Comparison of ENCODE assay signal across 11 cellular contexts in genomic region chr16:73066321-73066926, GRCh38. TPM values are rescaled to one million over a fixed set of nuclear protein-coding genes. Genes with fewer than 3 reads are reported as not detected.
A peak's percentile ranks its signal among the peaks of the same experiment; 100 is the strongest.
DNase-seq lines count a peak whose midpoint lies in the region; ATAC-seq, FAIRE-seq and TF ChIP-seq lines count a peak whose summit lies in the region.
"Had no signal": no experiment of that assay in that cellular context is flagged by ENCODE, and none has a peak within 500 bp of the region (broad histone marks: within the 10 kb centered on the region; RNA-seq: fewer than 3 reads in every experiment).

No MANE protein-coding gene starts in this region.

- H3K27me3 Mint-ChIP-seq in dendritic cell treated with granulocyte-macrophage colony-stimulating factor and Interleukin-4, amounts not matched to agents 40 ng/mL and 50 ng/mL, for 4 days: peaks cover 55% of the 10 kb centered on the region
- H3K27me3 Mint-ChIP-seq in stimulated activated naive B cell treated with anti-CD40 and anti-IgM and Interleukin-4, amounts not matched to agents 10 μg/mL and 1 μg/mL and 100 μg/mL, for 72 hours: peaks cover 76 to 96% of the 10 kb centered on the region in 2 donors

- H3K36me3 ChIP-seq in H7 (replicated peaks; ENCODE audit: control insufficient read depth, insufficient read depth, low read length): no peaks in the 10 kb centered on the region
- no peaks in the 10 kb centered on the region for H3K36me3 ChIP-seq in lung (ENCODE audit: control insufficient read depth in 2 of 2, insufficient read depth in 2 of 2, low read length in 2 of 2)

- peaks cover 91% of the 10 kb centered on the region for H3K4me1 Mint-ChIP-seq in dendritic cell treated with granulocyte-macrophage colony-stimulating factor and Interleukin-4, amounts not matched to agents 40 ng/mL and 50 ng/mL, for 4 days (ENCODE audit: low read depth)
- peaks cover 28 to 59% of the 10 kb centered on the region in 2 donors for H3K4me1 Mint-ChIP-seq in stimulated activated naive B cell treated with anti-CD40 and anti-IgM and Interleukin-4, amounts not matched to agents 10 μg/mL and 1 μg/mL and 100 μg/mL, for 72 hours

- H3K4me3 ChIP-seq in H7 (ENCODE audit: insufficient read depth, low read depth, low read length) (peak overlapping the region; percentile 34), lung (no peak overlapping the region)

- no peaks in the 10 kb centered on the region for H3K36me3 Mint-ChIP-seq in dendritic cell treated with granulocyte-macrophage colony-stimulating factor and Interleukin-4, amounts not matched to agents 40 ng/mL and 50 ng/mL, for 4 days (ENCODE audit: low read depth)
- peaks cover 0 to 2% of the 10 kb centered on the region in 2 donors for H3K36me3 Mint-ChIP-seq in stimulated activated naive B cell treated with anti-CD40 and anti-IgM and Interleukin-4, amounts not matched to agents 10 μg/mL and 1 μg/mL and 100 μg/mL, for 72 hours

- H3K9me3 Mint-ChIP-seq in dendritic cell treated with granulocyte-macrophage colony-stimulating factor and Interleukin-4, amounts not matched to agents 40 ng/mL and 50 ng/mL, for 4 days: no peaks in the 10 kb centered on the region
- no peaks in the 10 kb centered on the region for H3K9me3 Mint-ChIP-seq in stimulated activated naive B cell treated with anti-CD40 and anti-IgM and Interleukin-4, amounts not matched to agents 10 μg/mL and 1 μg/mL and 100 μg/mL, for 72 hours

- DNase-seq in H7 (peak; percentile 81), lung (ENCODE audit: low spot score) (no peak), foreskin melanocyte (no peak), NCI-H510A (lab: John Stamatoyannopoulos, UW) (no peak), GM12891 (ENCODE audit: insufficient read length, low spot score) (no peak)
- no peak for DNase-seq in stimulated activated naive B cell treated with anti-CD40 and anti-IgM and Interleukin-4, amounts not matched to agents 10 μg/mL and 1 μg/mL and 100 μg/mL, for 72 hours
- DNase-seq: activated CD8-positive, alpha-beta T cell treated with anti-CD3 and anti-CD28 coated beads, Interleukin-2, amount 10 ng/mL, durations not matched to agents 7 days and 5 days; Karpas-422; NCI-H510A treated with DMSO at 0.1 percent for 48 hours had no signal

- H3K4me3 Mint-ChIP-seq in dendritic cell treated with granulocyte-macrophage colony-stimulating factor and Interleukin-4, amounts not matched to agents 40 ng/mL and 50 ng/mL, for 4 days: peak overlapping the region; percentile 51
- H3K4me3 Mint-ChIP-seq in stimulated activated naive B cell treated with anti-CD40 and anti-IgM and Interleukin-4, amounts not matched to agents 10 μg/mL and 1 μg/mL and 100 μg/mL, for 72 hours: peak overlapping the region; percentile 37 to 46
- H3K4me3 Mint-ChIP-seq: activated CD8-positive, alpha-beta T cell treated with anti-CD3 and anti-CD28 coated beads, Interleukin-2, amount 10 ng/mL, durations not matched to agents 7 days and 5 days had no signal

- peaks cover 8 to 20% of the 10 kb centered on the region in 2 donors for H3K4me1 ChIP-seq in lung (ENCODE audit: control insufficient read depth in 2 of 2, insufficient read depth in 2 of 2, low read length in 2 of 2)

- 11 to 19% methylated on average over 46 to 49 of the region's 49 CpGs for WGBS in lung, 2 donors

- FAIRE-seq in GM12891 (lab: Jason Lieb, UNC): no peak

- peak overlapping the region; percentile 97 for H3K27ac Mint-ChIP-seq in dendritic cell treated with granulocyte-macrophage colony-stimulating factor and Interleukin-4, amounts not matched to agents 40 ng/mL and 50 ng/mL, for 4 days
- H3K27ac Mint-ChIP-seq in stimulated activated naive B cell treated with anti-CD40 and anti-IgM and Interleukin-4, amounts not matched to agents 10 μg/mL and 1 μg/mL and 100 μg/mL, for 72 hours: peak overlapping the region; percentile 65
- H3K27ac Mint-ChIP-seq: activated CD8-positive, alpha-beta T cell treated with anti-CD3 and anti-CD28 coated beads, Interleukin-2, amount 10 ng/mL, durations not matched to agents 7 days and 5 days had no signal

- H3K9me3 ChIP-seq in lung (ENCODE audit: control insufficient read depth in 2 of 2, insufficient read depth in 1 of 2, low read length in 1 of 2): peaks cover 0 to 2% of the 10 kb centered on the region in 2 donors

- no peak for TF ChIP-seq CTCF in lung (IDR thresholded peaks at IDR 0.05; ENCODE audit: control extremely low read depth, extremely low read depth)

- H3K27ac ChIP-seq in lung (ENCODE audit: low read depth in 1 of 2, low read length in 1 of 2): peak overlapping the region; percentile 17 to 71

- intact Hi-C loops in dendritic cell treated with granulocyte-macrophage colony-stimulating factor and Interleukin-4, amounts not matched to agents 40 ng/mL and 50 ng/mL, for 4 days (cut with micrococcal nuclease): loop anchor here (5.0 kb wide), 1 partner anchor 86 kb away; no protein-coding TSS in a partner anchor

- TF ChIP-seq POLR2A in GM12891 (IDR thresholded peaks at IDR 0.05; ENCODE audit: low read depth, low read length): no peak

- ATAC-seq in lung (ENCODE audit: insufficient read depth, low FRiP score): no peak
- no peak for ATAC-seq in stimulated activated naive B cell treated with anti-CD40 and anti-IgM and Interleukin-4, amounts not matched to agents 10 μg/mL and 1 μg/mL and 100 μg/mL, for 72 hours (replicated peaks)
- ATAC-seq in HG03520 (IDR thresholded peaks at IDR 0.05; ENCODE audit: unreplicated experiment): no peak
- ATAC-seq: activated CD8-positive, alpha-beta T cell treated with anti-CD3 and anti-CD28 coated beads, Interleukin-2, amount 10 ng/mL, durations not matched to agents 7 days and 5 days had no signal

- H3K27me3 ChIP-seq in H7 (ENCODE audit: control insufficient read depth, insufficient read depth, low read length) (peaks cover 88% of the 10 kb centered on the region), lung (ENCODE audit: control insufficient read depth, insufficient read depth) (no peaks in the 10 kb centered on the region)

TF ChIP-seq in GM12891, 5 proteins besides CTCF, POLR2A, EP300 and RAD21:
- no peak for TF ChIP-seq POU2F2 (IDR thresholded peaks at IDR 0.05; ENCODE audit: low read depth, low read length)
- TF ChIP-seq SPI1 (IDR thresholded peaks at IDR 0.05; ENCODE audit: low read depth, low read length): no peak
- no peak for TF ChIP-seq POLR2AphosphoS5 (IDR thresholded peaks at IDR 0.05; ENCODE audit: low read depth, low read length)
- TF ChIP-seq PAX5 (IDR thresholded peaks at IDR 0.05; ENCODE audit: insufficient read depth, low read length, severe bottlenecking): no peak
- no peak for TF ChIP-seq TAF1 (IDR thresholded peaks at IDR 0.05; ENCODE audit: low read depth, low read length)

RNA-seq across cellular contexts. Expression of gene ZFHX3, which starts 18.5 kb away (rescaled TPM):
- 1.2 and 1.3 TPM in 2 replicates for total RNA-seq in H7 (2014; rRNA removed; shearing (Covaris generic))
- total RNA-seq in lung: 10 to 100 TPM; 25.0 to 32.7 TPM
- polyA plus RNA-seq in lung: 1 to 10 TPM; 2.6 to 4.4 TPM
- polyA plus RNA-seq in GM12891 (2012; ENCODE audit: low read depth, missing spikeins): 2.8 TPM

Comparison
In these comparisons a context has a peak if more than half of its experiments do, and no peak if none do; other contexts are left out.
1. RNA of gene ZFHX3, which starts 18.5 kb away (total RNA-seq): 25.0 to 32.7 TPM in lung; 1.2 to 1.3 TPM in H7; every median in the first group is over 10 times any median in the second.